In the genomic region with DNA sequence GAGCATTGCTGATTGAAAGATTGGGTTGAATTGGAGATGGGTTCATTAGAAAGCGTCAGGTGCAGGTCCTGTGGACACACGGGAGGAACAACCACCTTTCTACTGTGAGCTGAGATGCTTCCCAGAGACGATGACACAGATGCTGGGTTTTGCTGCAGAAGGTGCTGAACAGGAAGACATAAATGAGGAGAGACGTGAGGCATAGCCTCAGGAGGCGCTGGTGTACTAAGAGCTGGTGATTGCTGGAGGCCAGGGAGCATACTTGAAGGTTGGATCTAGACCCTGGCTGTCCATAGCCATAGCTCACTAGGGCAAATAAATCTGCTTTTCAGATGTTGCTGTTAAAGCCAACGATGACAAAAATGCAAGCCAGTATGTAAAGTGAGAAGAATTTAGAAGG, we compare ENCODE assay signal across 15 cellular contexts.
"Had no signal": no experiment of that assay in that cellular context is flagged by ENCODE, and none has a peak within 500 bp of the region (broad histone marks: within the 10 kb centered on the region; RNA-seq: fewer than 3 reads in every experiment).

No MANE protein-coding gene starts in this region.

- H3K9me3 Mint-ChIP-seq: activated naive CD4-positive, alpha-beta T cell treated with anti-CD3 and anti-CD28 coated beads, Interleukin-2, amount 50 U/mL, for 24 hours; stimulated activated memory B cell treated with anti-CD40 and anti-IgM and Interleukin-4, amounts not matched to agents 10 μg/mL and 1 μg/mL and 100 μg/mL, for 72 hours had no signal

- H3K27me3 ChIP-seq: hepatocyte, thyroid gland, uterus had no signal

- H3K27me3 Mint-ChIP-seq: activated CD4-positive, alpha-beta memory T cell treated with anti-CD3 and anti-CD28 coated beads, Interleukin-2, amount 10 ng/mL, durations not matched to agents 7 days and 5 days; activated naive CD4-positive, alpha-beta T cell treated with anti-CD3 and anti-CD28 coated beads, Interleukin-2, amount 50 U/mL, for 24 hours; natural killer cell treated with Interleukin-12 subunit alpha and Interleukin-12 subunit beta and Interleukin-15 and Interleukin-18, amount 100 ng/mL, for 72 hours had no signal

- H3K4me1 ChIP-seq: thyroid gland, uterus had no signal

- H3K36me3 Mint-ChIP-seq: activated naive CD4-positive, alpha-beta T cell treated with anti-CD3 and anti-CD28 coated beads, Interleukin-2, amount 50 U/mL, for 24 hours; natural killer cell treated with Interleukin-12 subunit alpha and Interleukin-12 subunit beta and Interleukin-15 and Interleukin-18, amount 100 ng/mL, for 72 hours; stimulated activated memory B cell treated with anti-CD40 and anti-IgM and Interleukin-4, amounts not matched to agents 10 μg/mL and 1 μg/mL and 100 μg/mL, for 72 hours had no signal

- H3K79me2 ChIP-seq: hepatocyte had no signal

- H3K9me3 ChIP-seq: thyroid gland, uterus had no signal

- ATAC-seq: activated T-cell treated with anti-CD3 and anti-CD28 coated beads, Interleukin-2, amount 50 U/mL, for 4 hours; esophagus mucosa; natural killer cell treated with Interleukin-12 subunit alpha and Interleukin-12 subunit beta and Interleukin-15 and Interleukin-18, amount 100 ng/mL, for 72 hours; stimulated activated memory B cell treated with anti-CD40 and anti-IgM and Interleukin-4, amounts not matched to agents 10 μg/mL and 1 μg/mL and 100 μg/mL, for 72 hours; WTC11 had no signal

- DNase-seq: activated CD4-positive, alpha-beta memory T cell treated with anti-CD3 and anti-CD28 coated beads, Interleukin-2, amount 10 ng/mL, durations not matched to agents 7 days and 5 days; activated CD4-positive, alpha-beta T cell treated with anti-CD3 and anti-CD28 coated beads for 4 hours; activated effector memory CD4-positive, alpha-beta T cell treated with anti-CD3 and anti-CD28 coated beads, Interleukin-2, amount 50 U/mL, for 16 hours; activated T-cell treated with anti-CD3 and anti-CD28 coated beads, Interleukin-2, amount 50 U/mL, for 4 hours; mesenchymal stem cell; nucleus accumbens; stimulated activated CD4-positive, alpha-beta T cell treated with anti-CD3 and anti-CD28 coated beads, Interleukin-2, amount 100 ng/mL, for 48 hours; thyroid gland; uterus had no signal

- H3K4me3 Mint-ChIP-seq: activated CD4-positive, alpha-beta memory T cell treated with anti-CD3 and anti-CD28 coated beads, Interleukin-2, amount 10 ng/mL, durations not matched to agents 7 days and 5 days; activated naive CD4-positive, alpha-beta T cell treated with anti-CD3 and anti-CD28 coated beads, Interleukin-2, amount 50 U/mL, for 24 hours; activated T-cell treated with anti-CD3 and anti-CD28 coated beads, Interleukin-2, amount 50 U/mL, for 4 hours; natural killer cell treated with Interleukin-12 subunit alpha and Interleukin-12 subunit beta and Interleukin-15 and Interleukin-18, amount 100 ng/mL, for 72 hours; stimulated activated memory B cell treated with anti-CD40 and anti-IgM and Interleukin-4, amounts not matched to agents 10 μg/mL and 1 μg/mL and 100 μg/mL, for 72 hours; WTC11 had no signal

- H3K4me3 ChIP-seq: hepatocyte, thyroid gland, uterus had no signal

- H3K36me3 ChIP-seq: thyroid gland, uterus had no signal

- H3K27ac Mint-ChIP-seq: activated CD4-positive, alpha-beta memory T cell treated with anti-CD3 and anti-CD28 coated beads, Interleukin-2, amount 10 ng/mL, durations not matched to agents 7 days and 5 days; activated naive CD4-positive, alpha-beta T cell treated with anti-CD3 and anti-CD28 coated beads, Interleukin-2, amount 50 U/mL, for 24 hours; natural killer cell treated with Interleukin-12 subunit alpha and Interleukin-12 subunit beta and Interleukin-15 and Interleukin-18, amount 100 ng/mL, for 72 hours; stimulated activated memory B cell treated with anti-CD40 and anti-IgM and Interleukin-4, amounts not matched to agents 10 μg/mL and 1 μg/mL and 100 μg/mL, for 72 hours; WTC11 had no signal

- H2AFZ ChIP-seq: hepatocyte had no signal

- H3K27ac ChIP-seq: hepatocyte, thyroid gland, uterus had no signal

- H3K4me1 Mint-ChIP-seq: activated CD4-positive, alpha-beta memory T cell treated with anti-CD3 and anti-CD28 coated beads, Interleukin-2, amount 10 ng/mL, durations not matched to agents 7 days and 5 days; activated naive CD4-positive, alpha-beta T cell treated with anti-CD3 and anti-CD28 coated beads, Interleukin-2, amount 50 U/mL, for 24 hours; stimulated activated memory B cell treated with anti-CD40 and anti-IgM and Interleukin-4, amounts not matched to agents 10 μg/mL and 1 μg/mL and 100 μg/mL, for 72 hours; WTC11 had no signal

- H3K4me2 ChIP-seq: hepatocyte had no signal
